In genomic region chr17:7448461-7448860, GRCh38 we compare ENCODE assay signal across 39 cellular contexts. TPM values are rescaled to one million over a fixed set of nuclear protein-coding genes. Genes with fewer than 3 reads are reported as not detected.
"Had no signal": no experiment of that assay in that cellular context is flagged by ENCODE, and none has a peak within 500 bp of the region (broad histone marks: within the 10 kb centered on the region; RNA-seq: fewer than 3 reads in every experiment).

No MANE protein-coding gene starts in this region.

- H3K27ac Mint-ChIP-seq: activated CD4-positive, alpha-beta T cell treated with anti-CD3 and anti-CD28 coated beads, Interleukin-2, amount 10 ng/mL, durations not matched to agents 7 days and 5 days; activated CD8-positive, alpha-beta T cell treated with anti-CD3 and anti-CD28 coated beads, Interleukin-2, amount 10 ng/mL, durations not matched to agents 7 days and 5 days; activated naive CD4-positive, alpha-beta T cell treated with anti-CD3 and anti-CD28 coated beads, Interleukin-2, amount 50 U/mL, for 24 hours; activated naive CD8-positive, alpha-beta T cell treated with anti-CD3 and anti-CD28 coated beads, Interleukin-2, amount 10 ng/mL, durations not matched to agents 7 days and 5 days; activated T-cell treated with anti-CD3 and anti-CD28 coated beads, Interleukin-2, amount 50 U/mL, for 24 hours; activated T-helper 2 cell treated with anti-CD3 and anti-CD28 coated beads, Interferon-gamma antibody, Interleukin-2, Interleukin-4, amounts not matched to agents 10 μg/mL and 5 μg/mL and 100 μg/mL, durations not matched to agents 14 hours and 24 hours and 36 hours; brain; T-cell had no signal

- H3K27ac ChIP-seq: KMS-11, RWPE1, VCaP had no signal

- FAIRE-seq: bronchial epithelial cell, RCC 7860 had no signal

- DNase-seq: activated CD4-positive, alpha-beta T cell treated with anti-CD3 and anti-CD28 coated beads for 1 hour; activated CD4-positive, alpha-beta T cell treated with anti-CD3 and anti-CD28 coated beads, Interleukin-2, amount 10 ng/mL, durations not matched to agents 7 days and 5 days; activated CD4-positive, alpha-beta T cell treated with anti-CD3 and anti-CD28 coated beads, Interleukin-2, amount 50 U/mL, for 48 hours; activated CD4-positive, CD25-positive, alpha-beta regulatory T cell; activated CD8-positive, alpha-beta T cell treated with anti-CD3 and anti-CD28 coated beads, Interleukin-2, amount 10 ng/mL, durations not matched to agents 7 days and 5 days; activated gamma-delta T cell; activated naive CD4-positive, alpha-beta T cell treated with Interleukin-2 at 50 U/mL for 16 hours; activated naive CD8-positive, alpha-beta T cell treated with anti-CD3 and anti-CD28 coated beads, Interleukin-2, amount 10 ng/mL, durations not matched to agents 7 days and 5 days; activated T-cell treated with anti-CD3 and anti-CD28 coated beads, Interleukin-2, amount 50 U/mL, for 24 hours; caudate nucleus; MM.1S; MV-4-11; NCI-H1092; NCI-H1436 treated with DMSO at 0.1 percent for 48 hours; NCI-H1694 treated with DMSO at 0.1 percent for 48 hours; NCI-H2029 treated with DMSO at 0.1 percent for 48 hours; NCI-H2107; NCI-H2171; NCI-H446; NCI-H510A treated with DMSO at 0.1 percent for 48 hours; NCI-H69; NK-92 treated with Interleukin-12 subunit alpha and Interleukin-12 subunit beta, amount 100 ng/mL, for 24 hours; PC-3; SIG-M5; T-cell; T-helper 2 cell; T-helper 9 cell had no signal

- H3K9me3 Mint-ChIP-seq: activated CD4-positive, alpha-beta T cell treated with anti-CD3 and anti-CD28 coated beads, Interleukin-2, amount 10 ng/mL, durations not matched to agents 7 days and 5 days; activated naive CD4-positive, alpha-beta T cell treated with anti-CD3 and anti-CD28 coated beads, Interleukin-2, amount 50 U/mL, for 24 hours; activated T-cell treated with anti-CD3 and anti-CD28 coated beads, Interleukin-2, amount 50 U/mL, for 24 hours; activated T-helper 2 cell treated with anti-CD3 and anti-CD28 coated beads, Interferon-gamma antibody, Interleukin-2, Interleukin-4, amounts not matched to agents 10 μg/mL and 5 μg/mL and 100 μg/mL, durations not matched to agents 14 hours and 24 hours and 36 hours had no signal

- ATAC-seq: activated CD8-positive, alpha-beta T cell treated with anti-CD3 and anti-CD28 coated beads, Interleukin-2, amount 10 ng/mL, durations not matched to agents 7 days and 5 days; PC-3; Right ventricle myocardium inferior; SK-N-SH treated with all-trans-retinoic acid at 6 μM for 48 hours; T-cell had no signal

- H3K4me3 Mint-ChIP-seq: activated CD4-positive, alpha-beta T cell treated with anti-CD3 and anti-CD28 coated beads, Interleukin-2, amount 10 ng/mL, durations not matched to agents 7 days and 5 days; activated CD8-positive, alpha-beta T cell treated with anti-CD3 and anti-CD28 coated beads, Interleukin-2, amount 10 ng/mL, durations not matched to agents 7 days and 5 days; activated naive CD4-positive, alpha-beta T cell treated with anti-CD3 and anti-CD28 coated beads, Interleukin-2, amount 50 U/mL, for 24 hours; activated naive CD8-positive, alpha-beta T cell treated with anti-CD3 and anti-CD28 coated beads, Interleukin-2, amount 10 ng/mL, durations not matched to agents 7 days and 5 days; activated T-cell treated with anti-CD3 and anti-CD28 coated beads, Interleukin-2, amount 50 U/mL, for 24 hours; T-cell had no signal

RNA-seq across cellular contexts. Expression of gene SPEM3, which starts 19.8 kb away (rescaled TPM):
- total RNA-seq: activated CD4-positive, alpha-beta T cell treated with anti-CD3 and anti-CD28 coated beads, Interleukin-2, amount 10 ng/mL, durations not matched to agents 7 days and 5 days; activated CD8-positive, alpha-beta T cell treated with anti-CD3 and anti-CD28 coated beads, Interleukin-2, amount 10 ng/mL, durations not matched to agents 7 days and 5 days; activated naive CD8-positive, alpha-beta T cell treated with anti-CD3 and anti-CD28 coated beads, Interleukin-2, amount 10 ng/mL, durations not matched to agents 7 days and 5 days; activated T-helper 2 cell treated with anti-CD3 and anti-CD28 coated beads, Interferon-gamma antibody, Interleukin-2, Interleukin-4, amounts not matched to agents 10 μg/mL and 5 μg/mL and 100 μg/mL, durations not matched to agents 14 hours and 24 hours and 36 hours; bronchial epithelial cell; LHCN-M2; PC-3; Right ventricle myocardium inferior; SK-MEL-5; T-cell had no signal

RNA-seq across cellular contexts. Expression of gene SPEM2, which starts 23.0 kb away (rescaled TPM):
- total RNA-seq: activated CD4-positive, alpha-beta T cell treated with anti-CD3 and anti-CD28 coated beads, Interleukin-2, amount 10 ng/mL, durations not matched to agents 7 days and 5 days; activated CD8-positive, alpha-beta T cell treated with anti-CD3 and anti-CD28 coated beads, Interleukin-2, amount 10 ng/mL, durations not matched to agents 7 days and 5 days; activated naive CD8-positive, alpha-beta T cell treated with anti-CD3 and anti-CD28 coated beads, Interleukin-2, amount 10 ng/mL, durations not matched to agents 7 days and 5 days; activated T-helper 2 cell treated with anti-CD3 and anti-CD28 coated beads, Interferon-gamma antibody, Interleukin-2, Interleukin-4, amounts not matched to agents 10 μg/mL and 5 μg/mL and 100 μg/mL, durations not matched to agents 14 hours and 24 hours and 36 hours; bronchial epithelial cell; LHCN-M2; PC-3; Right ventricle myocardium inferior; SK-MEL-5; T-cell had no signal
